Comparison of ENCODE assay signal across 1 cellular context in genomic region chr1:162177126-162177525, GRCh38.
TF ChIP-seq lines count a peak whose summit lies in the region.

No MANE protein-coding gene starts in this region.

TF ChIP-seq in GM23338, 12 proteins besides CTCF, POLR2A, EP300 and RAD21 (continued from another document):
- TF ChIP-seq ZNF462 (CRISPR knock-in tag; IDR thresholded peaks at IDR 0.05): no peak
- no peak for TF ChIP-seq EZH2 (IDR thresholded peaks at IDR 0.05; ENCODE audit: low read depth, unreplicated experiment)
- no peak for TF ChIP-seq NANOG (IDR thresholded peaks at IDR 0.05; ENCODE audit: borderline replicate concordance)
- no peak for TF ChIP-seq REST (IDR thresholded peaks at IDR 0.05; ENCODE audit: unreplicated experiment)
- TF ChIP-seq ZNF114 (CRISPR knock-in tag; IDR thresholded peaks at IDR 0.05): no peak
